In the genomic region with DNA sequence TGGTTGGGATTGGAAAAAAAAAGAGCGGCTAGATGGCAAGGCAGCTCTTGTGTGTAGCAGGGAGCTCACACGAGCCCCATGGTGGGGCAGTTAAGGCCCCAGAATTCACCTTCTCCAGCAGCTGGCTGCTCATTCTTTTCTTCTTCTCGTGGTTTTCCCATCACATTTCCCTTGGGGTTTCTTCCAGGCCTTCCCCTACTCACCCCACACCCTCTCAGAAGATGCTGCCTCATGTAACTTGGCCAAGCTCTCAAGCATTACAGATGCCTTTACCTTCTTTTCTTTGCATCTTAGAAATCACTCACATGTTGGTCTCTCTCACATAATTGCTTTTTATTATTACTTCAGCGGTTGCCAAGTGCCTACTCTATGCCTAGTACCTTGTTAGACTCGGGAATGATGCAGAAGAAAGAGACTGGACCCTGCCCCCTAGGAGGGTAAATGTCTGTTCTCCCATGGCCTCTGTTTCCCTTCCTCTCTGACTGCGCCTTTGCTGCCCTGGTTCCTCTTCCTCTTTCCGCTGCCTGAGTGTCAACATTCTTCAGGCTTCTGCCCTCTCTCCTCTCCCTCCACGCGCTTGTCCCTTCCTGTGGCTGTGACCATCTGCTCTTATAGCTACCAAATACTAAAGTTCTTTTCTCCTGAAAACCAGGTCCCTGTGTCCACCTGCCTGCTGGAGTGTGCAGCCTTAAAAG, we compare ENCODE assay signal across 8 cellular contexts. TPM values are rescaled to one million over a fixed set of nuclear protein-coding genes. Genes with fewer than 3 reads are reported as not detected.
DNase-seq lines count a peak whose midpoint lies in the region; ATAC-seq and TF ChIP-seq lines count a peak whose summit lies in the region.

No MANE protein-coding gene starts in this region.

- BruUV-seq in Caco-2 (replicated peaks; lab: Mats Ljungman, UMichigan), result no TSS peak

- no peak overlapping the region for H3K4me3 ChIP-seq in Caco-2 (ENCODE audit: low read depth, low read length)

- no peak for ATAC-seq in naive thymus-derived CD8-positive, alpha-beta T cell
- ATAC-seq in HG03135 (IDR thresholded peaks at IDR 0.05; ENCODE audit: unreplicated experiment), result no peak
- ATAC-seq in GM18517 (IDR thresholded peaks at IDR 0.05; ENCODE audit: unreplicated experiment), result no peak

- peaks cover 19% of the 10 kb centered on the region for H3K4me1 ChIP-seq in Caco-2

- TF ChIP-seq CTCF in Caco-2 (IDR thresholded peaks at IDR 0.05; ENCODE audit: insufficient read depth in 1 of 2, low read depth in 1 of 2, low read length in 1 of 2, severe bottlenecking in 1 of 2, unreplicated experiment in 1 of 2), result no peak
- TF ChIP-seq CTCF in chondrocyte (IDR thresholded peaks at IDR 0.05), result no peak

- no peaks in the 10 kb centered on the region for H3K27me3 ChIP-seq in Caco-2 (replicated peaks; ENCODE audit: control insufficient read depth, insufficient read depth, low read length)

- H3K36me3 ChIP-seq in Caco-2 (ENCODE audit: control insufficient read depth, insufficient read depth, low read length), result no peaks in the 10 kb centered on the region

- no peaks in the 10 kb centered on the region for H3K9me3 ChIP-seq in Caco-2

- H3K27me3 Mint-ChIP-seq in Caco-2 (ENCODE audit: insufficient read depth, unreplicated experiment) (no peaks in the 10 kb centered on the region), chondrocyte (ENCODE audit: low read depth) (no peaks in the 10 kb centered on the region)
- H3K27me3 Mint-ChIP-seq in naive thymus-derived CD8-positive, alpha-beta T cell, result no peaks in the 10 kb centered on the region

- CTCF ChIA-PET in Caco-2 (lab: Charles Lee), result interaction anchor here (1.3 kb wide), 1 partner anchor 29 kb away, joined by 3 read pairs; no protein-coding TSS in a partner anchor

- DNase-seq in Caco-2 (no peak), NOMO-1 (lab: John Stamatoyannopoulos, UW; ENCODE audit: unreplicated experiment in 2 of 2) (peak; percentile 78 to 88), chondrocyte (ENCODE audit: low spot score) (no peak), ecto neural progenitor cell (ENCODE audit: low spot score) (no peak)
- no peak for DNase-seq in naive thymus-derived CD8-positive, alpha-beta T cell
- DNase-seq in stimulated activated CD4-positive, alpha-beta T cell treated with anti-CD3 and anti-CD28 coated beads, Interleukin-1b, Interleukin-23, amount 100 ng/mL, for 48 hours, result no peak

- intact Hi-C loops in Caco-2 (cut with micrococcal nuclease; ENCODE audit: unreplicated experiment), result loop anchor here (1.0 to 2.0 kb wide), 2 partner anchors 31 to 78 kb away; no protein-coding TSS in a partner anchor

- H3K4me3 Mint-ChIP-seq in Caco-2 (ENCODE audit: unreplicated experiment) (no peak overlapping the region), chondrocyte (ENCODE audit: unreplicated experiment) (no peak overlapping the region)
- peak overlapping the region in 9 of 10 donors; percentile 66 to 83 (median 77) for H3K4me3 Mint-ChIP-seq in naive thymus-derived CD8-positive, alpha-beta T cell

- POLR2A ChIA-PET in Caco-2 (lab: Charles Lee), result no interaction called here
- POLR2A ChIA-PET in naive thymus-derived CD8-positive, alpha-beta T cell (lab: Charles Lee), result interaction anchor here (0.5 to 1.3 kb wide), 2 partner anchors 17 to 27 kb away, joined by 3 to 4 read pairs; no protein-coding TSS in a partner anchor

- H3K36me3 Mint-ChIP-seq in Caco-2 (ENCODE audit: insufficient read depth, unreplicated experiment), result no peaks in the 10 kb centered on the region
- peaks cover 4% of the 10 kb centered on the region for H3K36me3 Mint-ChIP-seq in chondrocyte (ENCODE audit: low read depth)
- H3K36me3 Mint-ChIP-seq in naive thymus-derived CD8-positive, alpha-beta T cell, result peaks cover 0 to 14% (median 12%) of the 10 kb centered on the region in 3 donors

- H3K9me3 Mint-ChIP-seq in Caco-2 (ENCODE audit: unreplicated experiment) (no peaks in the 10 kb centered on the region), chondrocyte (ENCODE audit: low read depth) (no peaks in the 10 kb centered on the region)
- H3K9me3 Mint-ChIP-seq in naive thymus-derived CD8-positive, alpha-beta T cell, result no peaks in the 10 kb centered on the region

- peak overlapping the region; percentile 19 for H3K27ac Mint-ChIP-seq in Caco-2 (ENCODE audit: unreplicated experiment)
- H3K27ac Mint-ChIP-seq in chondrocyte (ENCODE audit: unreplicated experiment), result peak overlapping the region; percentile 99
- peak overlapping the region; percentile 66 to 92 (median 90) for H3K27ac Mint-ChIP-seq in naive thymus-derived CD8-positive, alpha-beta T cell

- H3K4me1 Mint-ChIP-seq in Caco-2 (ENCODE audit: low read depth, unreplicated experiment) (peaks cover 11% of the 10 kb centered on the region), chondrocyte (ENCODE audit: low read depth) (peaks cover 55% of the 10 kb centered on the region)
- H3K4me1 Mint-ChIP-seq in naive thymus-derived CD8-positive, alpha-beta T cell, result peaks cover 40 to 87% (median 74%) of the 10 kb centered on the region in 4 donors

RNA-seq across cellular contexts. Expression of a gene that starts 28.6 kb away (rescaled TPM):
- total RNA-seq in Caco-2 (2022), result 11.3 and 12.0 TPM in 2 replicates
- total RNA-seq in chondrocyte, result 25.9 to 28.3 TPM (median 27.0 TPM) in 3 replicates
- 10 to 100 TPM; 48.7 to 50.6 TPM for total RNA-seq in naive thymus-derived CD8-positive, alpha-beta T cell
- polyA plus RNA-seq in naive thymus-derived CD8-positive, alpha-beta T cell, result 10 to 100 TPM in 1 of 3 donors, 1 to 10 TPM in 2; 1.9 to 14.3 (median 5.5) TPM

Comparison
In these comparisons a context has a peak if more than half of its experiments do, and no peak if none do; other contexts are left out.
1. DNase-seq: peak in NOMO-1 (2 of 2); none in Caco-2 (0 of 2), chondrocyte (single experiment), naive thymus-derived CD8-positive, alpha-beta T cell (0 of 10), ecto neural progenitor cell (single experiment) and stimulated activated CD4-positive, alpha-beta T cell treated with anti-CD3 and anti-CD28 coated beads, Interleukin-1b, Interleukin-23, amount 100 ng/mL, for 48 hours (single experiment).
2. H3K27ac Mint-ChIP-seq: peak in every context shown above with its lines; median percentile 99 in chondrocyte; 90 in naive thymus-derived CD8-positive, alpha-beta T cell; 19 in Caco-2.
3. H3K4me3 Mint-ChIP-seq: peak in naive thymus-derived CD8-positive, alpha-beta T cell (9 of 10); none in Caco-2 (single experiment) and chondrocyte (single experiment).